In the genomic region with DNA sequence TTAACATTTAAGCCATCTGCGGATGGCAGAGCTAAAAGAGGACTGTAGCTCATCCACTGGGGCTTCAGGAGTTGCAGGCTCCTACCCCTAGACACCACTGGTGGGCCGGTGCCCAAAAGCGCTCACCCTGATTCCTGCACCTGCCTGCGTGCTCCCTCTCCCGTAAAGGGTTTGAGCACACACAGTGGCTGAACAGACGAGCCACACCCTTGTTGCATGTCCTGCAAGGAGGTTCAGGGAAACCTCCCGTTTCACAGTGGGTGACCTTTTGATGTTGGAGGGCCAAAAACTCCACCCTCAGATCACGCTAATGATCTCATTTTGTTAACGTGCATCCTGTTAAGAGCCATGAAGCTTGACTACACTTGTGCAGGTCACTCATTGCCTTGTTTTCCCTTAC, we compare ENCODE assay signal across 14 cellular contexts. TPM values are rescaled to one million over a fixed set of nuclear protein-coding genes. Genes with fewer than 3 reads are reported as not detected.
DNase-seq lines count a peak whose midpoint lies in the region; ATAC-seq and TF ChIP-seq lines count a peak whose summit lies in the region.
"Had no signal": no experiment of that assay in that cellular context is flagged by ENCODE, and none has a peak within 500 bp of the region (broad histone marks: within the 10 kb centered on the region; RNA-seq: fewer than 3 reads in every experiment).

No MANE protein-coding gene starts in this region.

- H3K9me3 Mint-ChIP-seq in WTC11 = peaks cover 3% of the 10 kb centered on the region; the same call in 1 of the 2 replicates
- H3K9me3 Mint-ChIP-seq in nephron progenitor cell = peaks cover 9% of the 10 kb centered on the region
- H3K9me3 Mint-ChIP-seq: activated CD4-positive, alpha-beta memory T cell treated with anti-CD3 and anti-CD28 coated beads for 36 hours had no signal

- H3K4me3 Mint-ChIP-seq in WTC11 = no peak overlapping the region
- H3K4me3 Mint-ChIP-seq in nephron progenitor cell = peak overlapping the region; percentile 6
- H3K4me3 Mint-ChIP-seq: activated CD4-positive, alpha-beta memory T cell treated with anti-CD3 and anti-CD28 coated beads for 36 hours had no signal

- ATAC-seq in WTC11 (peak; percentile 53), lower lobe of right lung (no peak)
- ATAC-seq: PC-3 had no signal

- H3K4me1 Mint-ChIP-seq in WTC11 = peaks cover 20% of the 10 kb centered on the region
- peaks cover 88% of the 10 kb centered on the region for H3K4me1 Mint-ChIP-seq in nephron progenitor cell

- CTCF ChIA-PET in WTC11 (lab: Charles Lee) = interaction anchor here (0.6 to 1.7 kb wide), 4 partner anchors 30 to 1052 kb away, joined by 3 to 6 read pairs (median 4); no protein-coding TSS in a partner anchor

- TF ChIP-seq CTCF in GM12864 (IDR thresholded peaks at IDR 0.05; ENCODE audit: low read depth, low read length, missing control alignments) = peak; percentile 23
- TF ChIP-seq CTCF in WTC11 (IDR thresholded peaks at IDR 0.05) = no peak
- no peak for TF ChIP-seq CTCF in nephron progenitor cell (IDR thresholded peaks at IDR 0.05)
- TF ChIP-seq CTCF in lower lobe of right lung (IDR thresholded peaks at IDR 0.05) = no peak

- H3K36me3 Mint-ChIP-seq in WTC11 (no peaks in the 10 kb centered on the region), nephron progenitor cell (ENCODE audit: low read depth) (peaks cover 8% of the 10 kb centered on the region)
- H3K36me3 Mint-ChIP-seq: activated CD4-positive, alpha-beta memory T cell treated with anti-CD3 and anti-CD28 coated beads for 36 hours had no signal

- POLR2A ChIA-PET in WTC11 (lab: Charles Lee) = interaction anchor here (0.6 kb wide), 1 partner anchor 9 kb away, joined by 3 read pairs; no protein-coding TSS in a partner anchor

- H3K27ac ChIP-seq in lower lobe of right lung = no peak overlapping the region
- H3K27ac ChIP-seq: ascending aorta, testis had no signal

- H3K36me3 ChIP-seq in H7 (replicated peaks; ENCODE audit: control insufficient read depth, insufficient read depth, low read length) (no peaks in the 10 kb centered on the region), lower lobe of right lung (no peaks in the 10 kb centered on the region)
- H3K36me3 ChIP-seq: ascending aorta had no signal

- peaks cover 33% of the 10 kb centered on the region for H3K4me1 ChIP-seq in lower lobe of right lung
- H3K4me1 ChIP-seq: ascending aorta had no signal

- H3K27ac Mint-ChIP-seq in WTC11 (no peak overlapping the region), nephron progenitor cell (peak overlapping the region; percentile 21)
- H3K27ac Mint-ChIP-seq: activated CD4-positive, alpha-beta memory T cell treated with anti-CD3 and anti-CD28 coated beads for 36 hours had no signal

- H3K9me3 ChIP-seq in lower lobe of right lung = no peaks in the 10 kb centered on the region
- H3K9me3 ChIP-seq: ascending aorta, testis had no signal

- DNase-seq in GM12864 (ENCODE audit: low read depth) (no peak), H7 (peak; percentile 16), WTC11 (ENCODE audit: low spot score) (no peak), nephron progenitor cell (no peak), NCI-H2081 (lab: John Stamatoyannopoulos, UW) (no peak), lower lobe of right lung (no peak), DMS79 (lab: John Stamatoyannopoulos, UW) (no peak)
- DNase-seq: activated CD4-positive, alpha-beta memory T cell treated with anti-CD3 and anti-CD28 coated beads for 36 hours; NCI-H187; NCI-H510A treated with DMSO at 0.1 percent for 48 hours; PC-3; testis had no signal

- intact Hi-C loops in lower lobe of right lung (cut with DNase I) = no loop called here

- H3K4me3 ChIP-seq in GM12864 (ENCODE audit: low read depth, low read length) = no peak overlapping the region
- H3K4me3 ChIP-seq in H7 (ENCODE audit: insufficient read depth, low read depth, low read length) = no peak overlapping the region
- no peak overlapping the region for H3K4me3 ChIP-seq in lower lobe of right lung
- H3K4me3 ChIP-seq: ascending aorta, SK-N-MC, testis had no signal

- no peaks in the 10 kb centered on the region for H3K27me3 Mint-ChIP-seq in WTC11 (ENCODE audit: low read depth)
- no peaks in the 10 kb centered on the region for H3K27me3 Mint-ChIP-seq in nephron progenitor cell (ENCODE audit: low read depth, poor library complexity)
- H3K27me3 Mint-ChIP-seq: activated CD4-positive, alpha-beta memory T cell treated with anti-CD3 and anti-CD28 coated beads for 36 hours had no signal

- H3K27me3 ChIP-seq in H7 (ENCODE audit: control insufficient read depth, insufficient read depth, low read length) (no peaks in the 10 kb centered on the region), lower lobe of right lung (ENCODE audit: low read depth) (no peaks in the 10 kb centered on the region)
- H3K27me3 ChIP-seq: ascending aorta, testis had no signal

TF ChIP-seq in WTC11, 78 proteins besides CTCF, POLR2A, EP300 and RAD21 (continues in another document):
- TF ChIP-seq GTF2I (CRISPR knock-in tag; conservative IDR thresholded peaks at IDR 0.05) (no peak), CREB1 (CRISPR knock-in tag; IDR thresholded peaks at IDR 0.05) (no peak), ELF4 (CRISPR knock-in tag; IDR thresholded peaks at IDR 0.05; ENCODE audit: low read depth) (no peak), ZNF263 (CRISPR knock-in tag; IDR thresholded peaks at IDR 0.05; ENCODE audit: low read depth) (no peak), IRF2 (CRISPR knock-in tag; IDR thresholded peaks at IDR 0.05; ENCODE audit: borderline replicate concordance, low read depth) (no peak)
- TF ChIP-seq, protein P1, sequence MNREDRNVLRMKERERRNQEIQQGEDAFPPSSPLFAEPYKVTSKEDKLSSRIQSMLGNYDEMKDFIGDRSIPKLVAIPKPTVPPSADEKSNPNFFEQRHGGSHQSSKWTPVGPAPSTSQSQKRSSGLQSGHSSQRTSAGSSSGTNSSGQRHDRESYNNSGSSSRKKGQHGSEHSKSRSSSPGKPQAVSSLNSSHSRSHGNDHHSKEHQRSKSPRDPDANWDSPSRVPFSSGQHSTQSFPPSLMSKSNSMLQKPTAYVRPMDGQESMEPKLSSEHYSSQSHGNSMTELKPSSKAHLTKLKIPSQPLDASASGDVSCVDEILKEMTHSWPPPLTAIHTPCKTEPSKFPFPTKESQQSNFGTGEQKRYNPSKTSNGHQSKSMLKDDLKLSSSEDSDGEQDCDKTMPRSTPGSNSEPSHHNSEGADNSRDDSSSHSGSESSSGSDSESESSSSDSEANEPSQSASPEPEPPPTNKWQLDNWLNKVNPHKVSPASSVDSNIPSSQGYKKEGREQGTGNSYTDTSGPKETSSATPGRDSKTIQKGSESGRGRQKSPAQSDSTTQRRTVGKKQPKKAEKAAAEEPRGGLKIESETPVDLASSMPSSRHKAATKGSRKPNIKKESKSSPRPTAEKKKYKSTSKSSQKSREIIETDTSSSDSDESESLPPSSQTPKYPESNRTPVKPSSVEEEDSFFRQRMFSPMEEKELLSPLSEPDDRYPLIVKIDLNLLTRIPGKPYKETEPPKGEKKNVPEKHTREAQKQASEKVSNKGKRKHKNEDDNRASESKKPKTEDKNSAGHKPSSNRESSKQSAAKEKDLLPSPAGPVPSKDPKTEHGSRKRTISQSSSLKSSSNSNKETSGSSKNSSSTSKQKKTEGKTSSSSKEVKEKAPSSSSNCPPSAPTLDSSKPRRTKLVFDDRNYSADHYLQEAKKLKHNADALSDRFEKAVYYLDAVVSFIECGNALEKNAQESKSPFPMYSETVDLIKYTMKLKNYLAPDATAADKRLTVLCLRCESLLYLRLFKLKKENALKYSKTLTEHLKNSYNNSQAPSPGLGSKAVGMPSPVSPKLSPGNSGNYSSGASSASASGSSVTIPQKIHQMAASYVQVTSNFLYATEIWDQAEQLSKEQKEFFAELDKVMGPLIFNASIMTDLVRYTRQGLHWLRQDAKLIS (CRISPR knock-in tag; IDR thresholded peaks at IDR 0.05; ENCODE audit: borderline replicate concordance) = no peak
- TF ChIP-seq, protein P2, sequence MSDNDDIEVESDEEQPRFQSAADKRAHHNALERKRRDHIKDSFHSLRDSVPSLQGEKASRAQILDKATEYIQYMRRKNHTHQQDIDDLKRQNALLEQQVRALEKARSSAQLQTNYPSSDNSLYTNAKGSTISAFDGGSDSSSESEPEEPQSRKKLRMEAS (CRISPR knock-in tag; IDR thresholded peaks at IDR 0.05) = no peak
- TF ChIP-seq, protein P3, sequence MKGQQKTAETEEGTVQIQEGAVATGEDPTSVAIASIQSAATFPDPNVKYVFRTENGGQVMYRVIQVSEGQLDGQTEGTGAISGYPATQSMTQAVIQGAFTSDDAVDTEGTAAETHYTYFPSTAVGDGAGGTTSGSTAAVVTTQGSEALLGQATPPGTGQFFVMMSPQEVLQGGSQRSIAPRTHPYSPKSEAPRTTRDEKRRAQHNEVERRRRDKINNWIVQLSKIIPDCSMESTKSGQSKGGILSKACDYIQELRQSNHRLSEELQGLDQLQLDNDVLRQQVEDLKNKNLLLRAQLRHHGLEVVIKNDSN (CRISPR knock-in tag; IDR thresholded peaks at IDR 0.05) = no peak

RNA-seq across cellular contexts. Expression of gene SYPL1, which starts 37.9 kb away (rescaled TPM):
- total RNA-seq in H7 (2014; rRNA removed; shearing (Covaris generic)) = 25.2 and 30.7 TPM in 2 replicates
- total RNA-seq in WTC11 (2021) (48.5 to 54.8 TPM (median 49.6 TPM) in 3 replicates), lower lobe of right lung (79.6 TPM)
